Comparison of ENCODE assay signal across 1 cellular context in the genomic region with DNA sequence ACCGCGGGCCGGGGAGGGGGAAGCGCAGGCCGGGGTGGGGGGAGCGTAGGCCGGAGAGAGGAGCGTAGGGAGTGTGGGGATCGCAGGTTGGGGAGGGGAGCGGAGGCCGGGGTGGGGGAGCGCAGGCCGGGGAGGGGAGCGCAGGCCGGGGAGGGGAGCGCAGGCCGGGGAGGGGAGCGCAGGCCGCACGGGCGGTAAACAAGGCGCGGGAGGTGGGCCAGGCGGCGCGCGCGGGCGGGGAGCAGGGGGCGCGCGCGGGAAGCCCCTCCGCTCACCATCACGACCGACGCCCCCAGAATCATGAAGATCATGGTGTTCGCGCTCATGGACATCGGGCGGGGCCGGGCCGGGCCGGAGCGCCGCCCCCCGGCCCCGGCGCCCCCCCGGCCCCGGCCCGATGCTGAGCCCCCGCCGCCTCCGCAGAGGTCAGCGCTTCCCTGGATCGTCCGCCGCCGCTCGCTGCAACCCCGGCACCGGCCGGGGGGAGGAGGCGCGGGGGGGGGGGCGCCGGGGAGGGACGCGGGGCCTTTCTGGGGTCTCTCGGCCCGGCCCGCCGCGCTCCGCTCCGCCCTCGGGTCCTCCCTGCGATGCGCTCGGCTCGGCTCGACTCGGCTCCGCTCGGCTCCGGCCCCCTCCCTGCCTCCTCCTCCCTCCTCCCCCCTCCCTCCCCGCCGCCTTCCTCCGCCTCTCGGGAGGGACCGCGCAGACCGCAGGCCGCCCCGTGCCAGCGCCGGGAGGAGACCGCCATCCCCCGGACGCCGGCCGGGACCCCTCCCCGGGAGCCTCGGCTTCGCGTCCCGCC.
TF ChIP-seq lines count a peak whose summit lies in the region.

A gene (minus strand): TSS at position 610 of the 802 bp plus-strand sequence. CDS start 278 bp downstream, at position 332.

TF ChIP-seq in WTC11, 78 proteins besides CTCF, POLR2A, EP300 and RAD21 (continued from another document):
- TF ChIP-seq, protein P1, sequence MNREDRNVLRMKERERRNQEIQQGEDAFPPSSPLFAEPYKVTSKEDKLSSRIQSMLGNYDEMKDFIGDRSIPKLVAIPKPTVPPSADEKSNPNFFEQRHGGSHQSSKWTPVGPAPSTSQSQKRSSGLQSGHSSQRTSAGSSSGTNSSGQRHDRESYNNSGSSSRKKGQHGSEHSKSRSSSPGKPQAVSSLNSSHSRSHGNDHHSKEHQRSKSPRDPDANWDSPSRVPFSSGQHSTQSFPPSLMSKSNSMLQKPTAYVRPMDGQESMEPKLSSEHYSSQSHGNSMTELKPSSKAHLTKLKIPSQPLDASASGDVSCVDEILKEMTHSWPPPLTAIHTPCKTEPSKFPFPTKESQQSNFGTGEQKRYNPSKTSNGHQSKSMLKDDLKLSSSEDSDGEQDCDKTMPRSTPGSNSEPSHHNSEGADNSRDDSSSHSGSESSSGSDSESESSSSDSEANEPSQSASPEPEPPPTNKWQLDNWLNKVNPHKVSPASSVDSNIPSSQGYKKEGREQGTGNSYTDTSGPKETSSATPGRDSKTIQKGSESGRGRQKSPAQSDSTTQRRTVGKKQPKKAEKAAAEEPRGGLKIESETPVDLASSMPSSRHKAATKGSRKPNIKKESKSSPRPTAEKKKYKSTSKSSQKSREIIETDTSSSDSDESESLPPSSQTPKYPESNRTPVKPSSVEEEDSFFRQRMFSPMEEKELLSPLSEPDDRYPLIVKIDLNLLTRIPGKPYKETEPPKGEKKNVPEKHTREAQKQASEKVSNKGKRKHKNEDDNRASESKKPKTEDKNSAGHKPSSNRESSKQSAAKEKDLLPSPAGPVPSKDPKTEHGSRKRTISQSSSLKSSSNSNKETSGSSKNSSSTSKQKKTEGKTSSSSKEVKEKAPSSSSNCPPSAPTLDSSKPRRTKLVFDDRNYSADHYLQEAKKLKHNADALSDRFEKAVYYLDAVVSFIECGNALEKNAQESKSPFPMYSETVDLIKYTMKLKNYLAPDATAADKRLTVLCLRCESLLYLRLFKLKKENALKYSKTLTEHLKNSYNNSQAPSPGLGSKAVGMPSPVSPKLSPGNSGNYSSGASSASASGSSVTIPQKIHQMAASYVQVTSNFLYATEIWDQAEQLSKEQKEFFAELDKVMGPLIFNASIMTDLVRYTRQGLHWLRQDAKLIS (CRISPR knock-in tag; IDR thresholded peaks at IDR 0.05; ENCODE audit: borderline replicate concordance) = no peak
- TF ChIP-seq, protein P2, sequence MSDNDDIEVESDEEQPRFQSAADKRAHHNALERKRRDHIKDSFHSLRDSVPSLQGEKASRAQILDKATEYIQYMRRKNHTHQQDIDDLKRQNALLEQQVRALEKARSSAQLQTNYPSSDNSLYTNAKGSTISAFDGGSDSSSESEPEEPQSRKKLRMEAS (CRISPR knock-in tag; IDR thresholded peaks at IDR 0.05) = no peak
- TF ChIP-seq ZBTB21 (CRISPR knock-in tag; IDR thresholded peaks at IDR 0.05; ENCODE audit: borderline replicate concordance) = no peak
- TF ChIP-seq, protein P3, sequence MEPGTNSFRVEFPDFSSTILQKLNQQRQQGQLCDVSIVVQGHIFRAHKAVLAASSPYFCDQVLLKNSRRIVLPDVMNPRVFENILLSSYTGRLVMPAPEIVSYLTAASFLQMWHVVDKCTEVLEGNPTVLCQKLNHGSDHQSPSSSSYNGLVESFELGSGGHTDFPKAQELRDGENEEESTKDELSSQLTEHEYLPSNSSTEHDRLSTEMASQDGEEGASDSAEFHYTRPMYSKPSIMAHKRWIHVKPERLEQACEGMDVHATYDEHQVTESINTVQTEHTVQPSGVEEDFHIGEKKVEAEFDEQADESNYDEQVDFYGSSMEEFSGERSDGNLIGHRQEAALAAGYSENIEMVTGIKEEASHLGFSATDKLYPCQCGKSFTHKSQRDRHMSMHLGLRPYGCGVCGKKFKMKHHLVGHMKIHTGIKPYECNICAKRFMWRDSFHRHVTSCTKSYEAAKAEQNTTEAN (CRISPR knock-in tag; IDR thresholded peaks at IDR 0.05) = no peak
TF ChIP-seq in WTC11: peak in this region for 0.
